ENCODE assay signal across 8 cellular contexts in the genomic region with DNA sequence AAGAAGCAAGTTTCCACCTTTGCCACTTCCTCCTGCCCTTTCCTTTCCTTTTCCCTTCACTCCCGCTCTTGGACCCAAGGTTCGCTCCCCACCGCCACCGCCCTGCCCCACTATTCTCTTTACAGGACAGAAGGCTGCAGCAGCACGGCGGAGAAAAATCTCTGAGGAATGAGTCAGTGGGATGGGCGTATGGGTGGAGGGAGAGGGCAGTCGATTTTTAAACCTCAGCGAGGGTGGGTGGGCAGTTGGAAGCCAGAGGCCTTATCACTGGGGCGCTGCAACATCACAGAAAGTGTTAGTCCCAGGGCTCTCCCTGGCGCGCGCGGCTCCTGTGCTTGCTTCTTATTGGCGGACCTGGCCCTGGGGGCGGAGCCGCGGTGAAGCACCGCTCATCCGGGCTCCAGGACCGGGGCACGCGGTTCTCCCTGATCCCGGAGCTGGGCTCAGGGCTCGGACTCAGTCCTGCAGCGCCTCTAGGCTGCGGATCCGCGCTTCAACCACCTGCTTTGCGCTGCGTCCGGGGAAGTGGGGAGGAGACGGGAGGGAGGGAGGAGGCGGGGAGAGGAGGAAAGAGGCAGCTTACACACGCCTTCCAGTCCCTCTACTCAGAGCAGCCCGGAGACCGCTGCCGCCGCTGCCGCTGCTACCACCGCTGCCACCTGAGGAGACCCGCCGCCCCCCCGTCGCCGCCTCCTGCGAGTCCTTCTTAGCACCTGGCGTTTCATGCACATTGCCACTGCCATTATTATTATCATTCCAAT. TPM values are rescaled to one million over a fixed set of nuclear protein-coding genes. Genes with fewer than 3 reads are reported as not detected.
DNase-seq lines count a peak whose midpoint lies in the region; ATAC-seq and TF ChIP-seq lines count a peak whose summit lies in the region.

A gene (plus strand): TSS at position 608 of the 761 bp plus-strand sequence.

- H3K4me3 ChIP-seq in epithelial cell of proximal tubule (ENCODE audit: low read depth, low read length) = peak within 1 kb of the TSS; percentile 87

- peak; percentile 72 for TF ChIP-seq CTCF in epithelial cell of proximal tubule (conservative IDR thresholded peaks at IDR 0.05; ENCODE audit: low read depth, low read length)

- DNase-seq in DMS153 treated with DMSO at 0.1 percent for 48 hours (lab: John Stamatoyannopoulos, UW; ENCODE audit: unreplicated experiment) (peak; percentile 96), HuH-7 (ENCODE audit: low spot score) (peak; percentile 91), OCI-M1 (lab: John Stamatoyannopoulos, UW) (peak; percentile 92), activated T-cell treated with anti-CD3 and anti-CD28 coated beads for 48 hours (ENCODE audit: low read depth) (peak; percentile 82), epithelial cell of proximal tubule (ENCODE audit: low read depth) (no peak), mucosa of gallbladder (ENCODE audit: low spot score) (peak; percentile 95)
- DNase-seq in stimulated activated CD8-positive, alpha-beta memory T cell treated with anti-CD3 and anti-CD28 coated beads, Interleukin-4, amount 100 ng/mL, for 48 hours = peak; percentile 88

- peak; percentile 56 for ATAC-seq in GM21526 (IDR thresholded peaks at IDR 0.05; ENCODE audit: low FRiP score, unreplicated experiment)

RNA-seq across cellular contexts. Expression of the gene that starts here (rescaled TPM):
- total RNA-seq in epithelial cell of proximal tubule (121 and 166 TPM in 2 replicates), mucosa of gallbladder (43.9 TPM)
